ENCODE assay signal across 8 cellular contexts in genomic region chr3:113745273-113746068, GRCh38. TPM values are rescaled to one million over a fixed set of nuclear protein-coding genes. Genes with fewer than 3 reads are reported as not detected.
DNase-seq lines count a peak whose midpoint lies in the region; ATAC-seq and TF ChIP-seq lines count a peak whose summit lies in the region.

No MANE protein-coding gene starts in this region.

- no peaks in the 10 kb centered on the region for H3K27me3 ChIP-seq in Panc1 (ENCODE audit: control insufficient read depth, insufficient read depth, low read length)
- no peaks in the 10 kb centered on the region for H3K27me3 ChIP-seq in esophagus squamous epithelium
- no peaks in the 10 kb centered on the region for H3K27me3 ChIP-seq in naive thymus-derived CD4-positive, alpha-beta T cell (ENCODE audit: control insufficient read depth in 2 of 2, insufficient read depth in 2 of 2, low read length in 2 of 2)

- peaks cover 38% of the 10 kb centered on the region for H3K36me3 ChIP-seq in KOPT-K1 (ENCODE audit: insufficient read depth, low read length)
- no peaks in the 10 kb centered on the region; the same call in 1 of the 2 replicates for H3K36me3 ChIP-seq in Panc1 (ENCODE audit: control insufficient read depth, insufficient read depth, low read length)
- H3K36me3 ChIP-seq in esophagus squamous epithelium, result no peaks in the 10 kb centered on the region
- no peaks in the 10 kb centered on the region for H3K36me3 ChIP-seq in naive thymus-derived CD4-positive, alpha-beta T cell (ENCODE audit: control insufficient read depth in 2 of 3, insufficient read depth in 3 of 3, low read length in 3 of 3)

- WGBS in esophagus squamous epithelium, 2 donors, result 0 to 2% methylated on average over 38 to 39 of the region's 49 CpGs

- peak in 3 of 4 donors; percentile 53 to 63 (median 58) for TF ChIP-seq POLR2A in esophagus squamous epithelium (IDR thresholded peaks at IDR 0.05)

- ATAC-seq in GM21825 (IDR thresholded peaks at IDR 0.05; ENCODE audit: unreplicated experiment), result peak; percentile 51
- peak; percentile 74 for ATAC-seq in Panc1
- peak; percentile 70 to 72 for ATAC-seq in activated T-cell treated with anti-CD3 and anti-CD28 coated beads, Interleukin-2, amount 50 U/mL, for 72 hours (replicated peaks in 1 of 2)
- ATAC-seq in naive thymus-derived CD4-positive, alpha-beta T cell, result peak; percentile 81
- ATAC-seq in stimulated activated naive B cell treated with anti-CD40 and anti-IgM and Interleukin-4, amounts not matched to agents 10 μg/mL and 1 μg/mL and 100 μg/mL, for 72 hours (replicated peaks), result peak; percentile 70 to 72

- peak overlapping the region; percentile 100 for H3K27ac Mint-ChIP-seq in activated T-cell treated with anti-CD3 and anti-CD28 coated beads, Interleukin-2, amount 50 U/mL, for 72 hours
- H3K27ac Mint-ChIP-seq in naive thymus-derived CD4-positive, alpha-beta T cell, result peak overlapping the region; percentile 96 to 100 (median 100)
- peak overlapping the region; percentile 100 for H3K27ac Mint-ChIP-seq in stimulated activated naive B cell treated with anti-CD40 and anti-IgM and Interleukin-4, amounts not matched to agents 10 μg/mL and 1 μg/mL and 100 μg/mL, for 72 hours

- intact Hi-C loops in Panc1 (cut with micrococcal nuclease; ENCODE audit: unreplicated experiment) (loop anchor here (10.0 kb wide), 1 partner anchor 251 kb away; no protein-coding TSS in a partner anchor), esophagus squamous epithelium (cut with DNase I) (no loop called here)
- intact Hi-C loops in naive thymus-derived CD4-positive, alpha-beta T cell (cut with micrococcal nuclease), result loop anchor here (1.0 to 10.0 kb wide), 23 partner anchors 9 to 1913 kb away; partner anchors contain the start of genes CCDC191 (in 2 of the 2), GRAMD1C (in 2 of the 2), QTRT2 (in 2 of the 2) and SIDT1 (in 2 of the 2)

- BruUV-seq in Panc1 (replicated peaks; lab: Mats Ljungman, UMichigan), result no TSS peak

- peak overlapping the region; percentile 95 to 98 for H3K4me3 Mint-ChIP-seq in activated T-cell treated with anti-CD3 and anti-CD28 coated beads, Interleukin-2, amount 50 U/mL, for 72 hours
- peak overlapping the region; percentile 92 to 100 (median 96) for H3K4me3 Mint-ChIP-seq in naive thymus-derived CD4-positive, alpha-beta T cell
- peak overlapping the region; percentile 88 to 93 for H3K4me3 Mint-ChIP-seq in stimulated activated naive B cell treated with anti-CD40 and anti-IgM and Interleukin-4, amounts not matched to agents 10 μg/mL and 1 μg/mL and 100 μg/mL, for 72 hours

- CTCF ChIA-PET in Panc1 (lab: Charles Lee), result interaction anchor here (0.5 to 1.8 kb wide), 6 partner anchors 9 to 99 kb away, joined by 3 to 11 read pairs (median 4); partner anchors contain the start of gene USF3
- CTCF ChIA-PET in naive thymus-derived CD4-positive, alpha-beta T cell (lab: Charles Lee), result interaction anchor here (0.7 to 3.0 kb wide), 16 partner anchors 10 to 1422 kb away, joined by 3 to 33 read pairs (median 4); no protein-coding TSS in a partner anchor

- DNase-seq in DMS153 (lab: John Stamatoyannopoulos, UW) (peak; percentile 26), Panc1 (ENCODE audit: low read depth, low spot score) (peak; percentile 84), esophagus squamous epithelium (lab: John Stamatoyannopoulos, UW) (peak; percentile 30)
- peak; percentile 79 to 86 for DNase-seq in activated T-cell treated with anti-CD3 and anti-CD28 coated beads, Interleukin-2, amount 50 U/mL, for 72 hours
- peak; percentile 59 to 89 (median 83) for DNase-seq in naive thymus-derived CD4-positive, alpha-beta T cell
- peak; percentile 69 for DNase-seq in stimulated activated naive B cell treated with anti-CD40 and anti-IgM and Interleukin-4, amounts not matched to agents 10 μg/mL and 1 μg/mL and 100 μg/mL, for 72 hours

- H3K36me3 Mint-ChIP-seq in activated T-cell treated with anti-CD3 and anti-CD28 coated beads, Interleukin-2, amount 50 U/mL, for 72 hours (ENCODE audit: insufficient read depth in 2 of 2), result peaks cover 9 to 18% of the 10 kb centered on the region in 2 donors
- peaks cover 0 to 11% (median 3%) of the 10 kb centered on the region in 5 donors for H3K36me3 Mint-ChIP-seq in naive thymus-derived CD4-positive, alpha-beta T cell
- peaks cover 10 to 15% of the 10 kb centered on the region in 2 donors for H3K36me3 Mint-ChIP-seq in stimulated activated naive B cell treated with anti-CD40 and anti-IgM and Interleukin-4, amounts not matched to agents 10 μg/mL and 1 μg/mL and 100 μg/mL, for 72 hours

- H3K4me3 ChIP-seq in Panc1 (ENCODE audit: low read depth in 2 of 2, low read length in 2 of 2) (peak overlapping the region; percentile 97 to 99), esophagus squamous epithelium (peak overlapping the region; percentile 76 to 92 (median 85))
- H3K4me3 ChIP-seq in naive thymus-derived CD4-positive, alpha-beta T cell (ENCODE audit: low read length), result peak overlapping the region; percentile 90

- H3K9me3 ChIP-seq in KOPT-K1 (ENCODE audit: insufficient read depth, low read length, poor library complexity, severe bottlenecking) (no peaks in the 10 kb centered on the region), Panc1 (ENCODE audit: control insufficient read depth, insufficient read depth, low read depth, low read length) (no peaks in the 10 kb centered on the region), esophagus squamous epithelium (no peaks in the 10 kb centered on the region)
- no peaks in the 10 kb centered on the region for H3K9me3 ChIP-seq in naive thymus-derived CD4-positive, alpha-beta T cell (ENCODE audit: control insufficient read depth in 2 of 3, low read length in 3 of 3)

- H3K27ac ChIP-seq in KOPT-K1 (ENCODE audit: low read depth, low read length, poor library complexity, severe bottlenecking) (peak overlapping the region; percentile 96), Panc1 (ENCODE audit: low read length) (peak overlapping the region; percentile 100), esophagus squamous epithelium (peak overlapping the region; percentile 97 to 99 (median 99))
- H3K27ac ChIP-seq in naive thymus-derived CD4-positive, alpha-beta T cell (ENCODE audit: low read depth, low read length), result peak overlapping the region; percentile 99

- TF ChIP-seq CTCF in Panc1 (IDR thresholded peaks at IDR 0.05) (peak; percentile 88), esophagus squamous epithelium (IDR thresholded peaks at IDR 0.05) (peak; percentile 52 to 81 (median 67))

- H3K4me1 Mint-ChIP-seq in activated T-cell treated with anti-CD3 and anti-CD28 coated beads, Interleukin-2, amount 50 U/mL, for 72 hours (ENCODE audit: low read depth), result peaks cover 76% of the 10 kb centered on the region
- peaks cover 47 to 81% (median 72%) of the 10 kb centered on the region in 7 donors for H3K4me1 Mint-ChIP-seq in naive thymus-derived CD4-positive, alpha-beta T cell
- peaks cover 28 to 74% of the 10 kb centered on the region in 2 donors for H3K4me1 Mint-ChIP-seq in stimulated activated naive B cell treated with anti-CD40 and anti-IgM and Interleukin-4, amounts not matched to agents 10 μg/mL and 1 μg/mL and 100 μg/mL, for 72 hours

- POLR2A ChIA-PET in Panc1 (lab: Charles Lee), result no interaction called here
- POLR2A ChIA-PET in naive thymus-derived CD4-positive, alpha-beta T cell (lab: Charles Lee), result interaction anchor here (0.9 to 3.7 kb wide), 10 partner anchors 10 to 1401 kb away, joined by 3 to 69 read pairs (median 8); partner anchors contain the start of genes SPICE1, USF3 and ZBTB20

- no peaks in the 10 kb centered on the region for H3K27me3 Mint-ChIP-seq in activated T-cell treated with anti-CD3 and anti-CD28 coated beads, Interleukin-2, amount 50 U/mL, for 72 hours (ENCODE audit: low read depth)
- no peaks in the 10 kb centered on the region for H3K27me3 Mint-ChIP-seq in naive thymus-derived CD4-positive, alpha-beta T cell
- no peaks in the 10 kb centered on the region for H3K27me3 Mint-ChIP-seq in stimulated activated naive B cell treated with anti-CD40 and anti-IgM and Interleukin-4, amounts not matched to agents 10 μg/mL and 1 μg/mL and 100 μg/mL, for 72 hours

- H3K4me1 ChIP-seq in Panc1 (ENCODE audit: control insufficient read depth, insufficient read depth, low read length) (peaks cover 52% of the 10 kb centered on the region), esophagus squamous epithelium (peaks cover 24 to 77% (median 34%) of the 10 kb centered on the region in 3 donors)
- H3K4me1 ChIP-seq in naive thymus-derived CD4-positive, alpha-beta T cell (ENCODE audit: control insufficient read depth in 2 of 2, insufficient read depth in 2 of 2, low read length in 2 of 2), result peaks cover 25 to 43% of the 10 kb centered on the region in 2 donors

- H3K9me3 Mint-ChIP-seq in activated T-cell treated with anti-CD3 and anti-CD28 coated beads, Interleukin-2, amount 50 U/mL, for 72 hours, result no peaks in the 10 kb centered on the region
- peaks cover 0 to 6% (median 0%) of the 10 kb centered on the region in 11 donors for H3K9me3 Mint-ChIP-seq in naive thymus-derived CD4-positive, alpha-beta T cell
- no peaks in the 10 kb centered on the region for H3K9me3 Mint-ChIP-seq in stimulated activated naive B cell treated with anti-CD40 and anti-IgM and Interleukin-4, amounts not matched to agents 10 μg/mL and 1 μg/mL and 100 μg/mL, for 72 hours

- in situ Hi-C loops in Panc1 (cut with HindIII; ENCODE audit: low pct_unique_long_range_greater_than_20kb, low sequenced_read_pairs), result no loop called here

RNA-seq across cellular contexts. Expression of gene NAA50, which starts 0.6 kb away (rescaled TPM):
- total RNA-seq in Panc1 (2021; ENCODE audit: unreplicated experiment) (208 TPM), esophagus squamous epithelium (100 to 1,000 TPM; 142 to 248 (median 228) TPM)
- polyA plus RNA-seq in Panc1 (2012; ENCODE audit: insufficient read length), result 218 TPM
- 100 to 1,000 TPM in 1 of 2 donors, 10 to 100 TPM in 1; 90.5 to 105 TPM for total RNA-seq in activated T-cell treated with anti-CD3 and anti-CD28 coated beads, Interleukin-2, amount 50 U/mL, for 72 hours
- total RNA-seq in naive thymus-derived CD4-positive, alpha-beta T cell, result 10 to 100 TPM; 38.2 to 89.9 (median 50.6) TPM
- 10 to 100 TPM; 55.4 to 57.9 TPM for polyA plus RNA-seq in naive thymus-derived CD4-positive, alpha-beta T cell

RNA-seq across cellular contexts. Expression of gene ATP6V1A, which starts 1.4 kb away (rescaled TPM):
- 89.6 TPM for total RNA-seq in Panc1 (2021; ENCODE audit: unreplicated experiment)
- polyA plus RNA-seq in Panc1 (2012; ENCODE audit: insufficient read length), result 23.8 TPM
- 10 to 100 TPM; 30.7 to 31.3 TPM for total RNA-seq in activated T-cell treated with anti-CD3 and anti-CD28 coated beads, Interleukin-2, amount 50 U/mL, for 72 hours
- total RNA-seq in esophagus squamous epithelium, result 10 to 100 TPM; 39.9 to 74.3 (median 60.6) TPM
- 10 to 100 TPM; 11.9 to 44.8 (median 28.1) TPM for total RNA-seq in naive thymus-derived CD4-positive, alpha-beta T cell
- 10 to 100 TPM; 29.0 to 41.1 TPM for polyA plus RNA-seq in naive thymus-derived CD4-positive, alpha-beta T cell

RNA-seq across cellular contexts. Expression of gene USF3, which starts 49.0 kb away (rescaled TPM):
- total RNA-seq in Panc1 (2021; ENCODE audit: unreplicated experiment), result 18.2 TPM
- polyA plus RNA-seq in Panc1 (2012; ENCODE audit: insufficient read length), result 4.4 TPM
- 10 to 100 TPM; 16.8 to 18.2 TPM for total RNA-seq in activated T-cell treated with anti-CD3 and anti-CD28 coated beads, Interleukin-2, amount 50 U/mL, for 72 hours
- total RNA-seq in esophagus squamous epithelium, result 10 to 100 TPM; 11.5 to 18.3 (median 12.6) TPM
- 10 to 100 TPM; 20.2 to 31.8 (median 22.6) TPM for total RNA-seq in naive thymus-derived CD4-positive, alpha-beta T cell
- polyA plus RNA-seq in naive thymus-derived CD4-positive, alpha-beta T cell, result 1 to 10 TPM; 3.3 to 6.0 TPM

Comparison
In these comparisons a context has a peak if more than half of its experiments do, and no peak if none do; other contexts are left out.
1. Peak in every context shown above with its lines: DNase-seq, ATAC-seq, H3K4me3 ChIP-seq and H3K27ac ChIP-seq.
2. DNase-seq: peak in every context shown above with its lines; median percentile 84 in Panc1; 83 in naive thymus-derived CD4-positive, alpha-beta T cell; 82 in activated T-cell treated with anti-CD3 and anti-CD28 coated beads, Interleukin-2, amount 50 U/mL, for 72 hours; 69 in stimulated activated naive B cell treated with anti-CD40 and anti-IgM and Interleukin-4, amounts not matched to agents 10 μg/mL and 1 μg/mL and 100 μg/mL, for 72 hours; 30 in esophagus squamous epithelium; 26 in DMS153.